ENCODE assay signal across 9 cellular contexts in the genomic region with DNA sequence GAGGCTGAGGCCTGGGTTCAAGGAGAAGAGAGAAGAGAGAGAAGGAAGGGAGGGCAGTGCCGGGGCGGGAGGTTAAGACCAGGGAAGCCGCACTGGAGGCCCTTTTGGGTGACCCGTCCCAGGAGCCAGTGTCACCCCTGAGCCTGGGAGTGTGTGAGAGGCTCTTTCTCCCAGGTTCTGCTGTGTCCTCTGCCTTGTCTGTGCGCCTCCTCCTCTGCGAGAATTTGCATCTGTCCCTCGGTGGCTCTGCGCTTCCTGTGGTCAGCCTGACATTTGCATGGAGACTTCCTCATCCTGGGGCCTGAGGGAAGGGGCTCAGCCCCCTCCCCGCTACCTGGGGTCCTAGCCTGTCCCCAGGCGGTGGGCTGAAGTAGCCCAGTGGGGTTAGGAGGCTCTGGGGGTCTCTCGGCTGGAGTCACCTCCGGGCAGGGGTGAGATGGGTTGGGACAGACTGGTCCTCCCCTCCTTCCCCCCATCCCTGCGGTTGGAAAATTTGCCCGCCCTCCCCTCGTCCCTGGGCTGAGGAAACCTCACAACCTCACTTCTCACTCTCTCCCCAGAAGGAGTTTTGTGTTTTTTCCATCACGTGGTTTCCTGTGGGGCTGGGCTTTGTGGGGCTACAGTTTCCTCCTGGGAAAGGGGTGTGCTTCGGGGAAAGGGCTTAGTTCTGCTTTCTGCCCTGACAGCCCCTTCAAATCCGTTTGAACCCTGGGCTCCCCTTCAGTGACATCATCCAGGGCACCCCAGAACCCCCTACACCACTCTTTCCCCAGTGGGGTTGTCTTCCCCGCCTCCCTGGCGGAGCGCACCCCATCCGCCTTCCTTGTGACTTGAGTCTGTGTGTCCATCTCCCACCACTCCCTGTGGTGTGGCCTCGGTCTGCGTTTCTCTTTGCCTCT. TPM values are rescaled to one million over a fixed set of nuclear protein-coding genes. Genes with fewer than 3 reads are reported as not detected.
A peak's percentile ranks its signal among the peaks of the same experiment; 100 is the strongest.
DNase-seq lines count a peak whose midpoint lies in the region; ATAC-seq and TF ChIP-seq lines count a peak whose summit lies in the region.
"Had no signal": no experiment of that assay in that cellular context is flagged by ENCODE, and none has a peak within 500 bp of the region (broad histone marks: within the 10 kb centered on the region; RNA-seq: fewer than 3 reads in every experiment).

No MANE protein-coding gene starts in this region.

- in situ Hi-C loops in G401 (cut with HindIII; ENCODE audit: low sequenced_read_pairs), result no loop called here

- H3K9ac ChIP-seq in duodenal mucosa (ENCODE audit: low read depth in 1 of 2, low read length in 2 of 2), result peak overlapping the region; percentile 53 to 69
- no peak overlapping the region for H3K9ac ChIP-seq in neural progenitor cell

- H3F3A ChIP-seq in neural progenitor cell (ENCODE audit: low read depth), result no peaks in the 10 kb centered on the region

- peak; percentile 69 to 75 for DNase-seq in NCI-H526 (lab: John Stamatoyannopoulos, UW)
- DNase-seq in NCI-H526 treated with DMSO at 0.1 percent for 48 hours (lab: John Stamatoyannopoulos, UW), result no peak
- no peak for DNase-seq in neural progenitor cell (ENCODE audit: low spot score)
- no peak for DNase-seq in type B pancreatic cell (ENCODE audit: extremely low spot score, unreplicated experiment)
- DNase-seq in G401 (ENCODE audit: low spot score), result no peak

- peak overlapping the region; percentile 96 for H3K27ac Mint-ChIP-seq in neural progenitor cell
- peak overlapping the region; percentile 59 for H3K27ac Mint-ChIP-seq in type B pancreatic cell

- H3K27me3 ChIP-seq in duodenal mucosa (ENCODE audit: control insufficient read depth in 1 of 2, insufficient read depth in 2 of 2, low read length in 2 of 2) (no peaks in the 10 kb centered on the region), neural progenitor cell (no peaks in the 10 kb centered on the region)

- H3K9me3 Mint-ChIP-seq in neural progenitor cell (no peaks in the 10 kb centered on the region), type B pancreatic cell (no peaks in the 10 kb centered on the region)

- peaks cover 26% of the 10 kb centered on the region for H3K4me1 Mint-ChIP-seq in neural progenitor cell
- H3K4me1 Mint-ChIP-seq in type B pancreatic cell (ENCODE audit: unreplicated experiment), result peaks cover 5% of the 10 kb centered on the region

- H3K4me2 ChIP-seq in neural progenitor cell, result no peak overlapping the region

- H3K27ac ChIP-seq in duodenal mucosa (ENCODE audit: low read depth, low read length), result peak overlapping the region; percentile 67
- no peak overlapping the region for H3K27ac ChIP-seq in neural progenitor cell

- no peaks in the 10 kb centered on the region for H3K79me2 ChIP-seq in neural progenitor cell (ENCODE audit: low read depth)

- ATAC-seq in HG03378 (IDR thresholded peaks at IDR 0.05; ENCODE audit: unreplicated experiment), result peak; percentile 40
- peak; percentile 26 to 28 for ATAC-seq in activated CD4-positive, CD25-positive, alpha-beta regulatory T cell treated with anti-CD3 and anti-CD28 coated beads, Interleukin-2, amount 50 U/mL, for 24 hours

- H3K27me3 Mint-ChIP-seq in neural progenitor cell (ENCODE audit: insufficient read depth, low read depth), result peaks cover 9% of the 10 kb centered on the region
- no peaks in the 10 kb centered on the region for H3K27me3 Mint-ChIP-seq in type B pancreatic cell

- H3K4me3 ChIP-seq in duodenal mucosa (ENCODE audit: low read depth in 1 of 2, low read length in 2 of 2), result peak overlapping the region; percentile 67 to 74
- H3K4me3 ChIP-seq in neural progenitor cell, result no peak overlapping the region

- H4K20me1 ChIP-seq in neural progenitor cell (ENCODE audit: low read depth), result no peaks in the 10 kb centered on the region

- H3K9me3 ChIP-seq in duodenal mucosa (ENCODE audit: control insufficient read depth in 1 of 2, low read length in 2 of 2), result no peaks in the 10 kb centered on the region
- H3K9me3 ChIP-seq in neural progenitor cell (ENCODE audit: low read depth), result no peaks in the 10 kb centered on the region

- peaks cover 51 to 74% of the 10 kb centered on the region in 2 donors for H3K4me1 ChIP-seq in duodenal mucosa (ENCODE audit: control insufficient read depth in 1 of 2, insufficient read depth in 2 of 2, low read length in 2 of 2)
- no peaks in the 10 kb centered on the region for H3K4me1 ChIP-seq in neural progenitor cell

- H3K4me3 Mint-ChIP-seq in neural progenitor cell (peak overlapping the region; percentile 67), type B pancreatic cell (no peak overlapping the region)

- H3K36me3 ChIP-seq in duodenal mucosa (ENCODE audit: control insufficient read depth in 1 of 2, insufficient read depth in 2 of 2, low read length in 2 of 2), result peaks cover 17 to 27% of the 10 kb centered on the region in 2 donors
- H3K36me3 ChIP-seq in neural progenitor cell, result no peaks in the 10 kb centered on the region

- H3K36me3 Mint-ChIP-seq in neural progenitor cell, result peaks cover 2% of the 10 kb centered on the region
- peaks cover 4% of the 10 kb centered on the region for H3K36me3 Mint-ChIP-seq in type B pancreatic cell

- no peak overlapping the region for H2AFZ ChIP-seq in neural progenitor cell (replicated peaks)

- TF ChIP-seq CTCF in neural progenitor cell (IDR thresholded peaks at IDR 0.05) (no peak), type B pancreatic cell (conservative IDR thresholded peaks at IDR 0.05) (no peak)

RNA-seq across cellular contexts. Expression of gene PTPN6, which starts 2.5 kb away (rescaled TPM):
- total RNA-seq in neural progenitor cell (ENCODE audit: low replicate concordance) (4.4 and 6.0 TPM in 2 replicates), type B pancreatic cell (ENCODE audit: low replicate concordance) (15.6 and 61.0 TPM in 2 replicates)
- 12.1 and 16.6 TPM in 2 replicates for total RNA-seq in G401 (2014; rRNA removed; shearing (Covaris generic))

RNA-seq across cellular contexts. Expression of gene C12orf57, which starts 9.8 kb away (rescaled TPM):
- total RNA-seq in neural progenitor cell (ENCODE audit: low replicate concordance), result 314 and 399 TPM in 2 replicates
- 220 and 275 TPM in 2 replicates for total RNA-seq in type B pancreatic cell (ENCODE audit: low replicate concordance)
- 88.1 and 132 TPM in 2 replicates for total RNA-seq in G401 (2014; rRNA removed; shearing (Covaris generic))

RNA-seq across cellular contexts. Expression of gene RNU7-1, which starts 10.1 kb away (rescaled TPM):
- total RNA-seq in neural progenitor cell (ENCODE audit: low replicate concordance), result not detected in 2 replicates
- not detected in 2 replicates for total RNA-seq in type B pancreatic cell (ENCODE audit: low replicate concordance)
- total RNA-seq in G401 (2014; rRNA removed; shearing (Covaris generic)), result not detected in 2 replicates
- total RNA-seq: dermis microvascular lymphatic vessel endothelial cell had no signal

RNA-seq across cellular contexts. Expression of gene PHB2, which starts 16.8 kb away (rescaled TPM):
- 214 and 291 TPM in 2 replicates for total RNA-seq in neural progenitor cell (ENCODE audit: low replicate concordance)
- 252 and 377 TPM in 2 replicates for total RNA-seq in type B pancreatic cell (ENCODE audit: low replicate concordance)
- 667 and 679 TPM in 2 replicates for total RNA-seq in G401 (2014; rRNA removed; shearing (Covaris generic))

RNA-seq across cellular contexts. Expression of gene EMG1, which starts 17.0 kb away (rescaled TPM):
- total RNA-seq in neural progenitor cell (ENCODE audit: low replicate concordance) (27.3 and 32.0 TPM in 2 replicates), type B pancreatic cell (ENCODE audit: low replicate concordance) (46.5 and 108 TPM in 2 replicates)
- total RNA-seq in G401 (2014; rRNA removed; shearing (Covaris generic)), result 76.4 and 83.4 TPM in 2 replicates

Comparison
In these comparisons a context has a peak if more than half of its experiments do, and no peak if none do; other contexts are left out.
1. DNase-seq: peak in NCI-H526 (2 of 2); none in NCI-H526 treated with DMSO at 0.1 percent for 48 hours (single experiment), neural progenitor cell (single experiment), type B pancreatic cell (single experiment) and G401 (single experiment).